In the genomic region with DNA sequence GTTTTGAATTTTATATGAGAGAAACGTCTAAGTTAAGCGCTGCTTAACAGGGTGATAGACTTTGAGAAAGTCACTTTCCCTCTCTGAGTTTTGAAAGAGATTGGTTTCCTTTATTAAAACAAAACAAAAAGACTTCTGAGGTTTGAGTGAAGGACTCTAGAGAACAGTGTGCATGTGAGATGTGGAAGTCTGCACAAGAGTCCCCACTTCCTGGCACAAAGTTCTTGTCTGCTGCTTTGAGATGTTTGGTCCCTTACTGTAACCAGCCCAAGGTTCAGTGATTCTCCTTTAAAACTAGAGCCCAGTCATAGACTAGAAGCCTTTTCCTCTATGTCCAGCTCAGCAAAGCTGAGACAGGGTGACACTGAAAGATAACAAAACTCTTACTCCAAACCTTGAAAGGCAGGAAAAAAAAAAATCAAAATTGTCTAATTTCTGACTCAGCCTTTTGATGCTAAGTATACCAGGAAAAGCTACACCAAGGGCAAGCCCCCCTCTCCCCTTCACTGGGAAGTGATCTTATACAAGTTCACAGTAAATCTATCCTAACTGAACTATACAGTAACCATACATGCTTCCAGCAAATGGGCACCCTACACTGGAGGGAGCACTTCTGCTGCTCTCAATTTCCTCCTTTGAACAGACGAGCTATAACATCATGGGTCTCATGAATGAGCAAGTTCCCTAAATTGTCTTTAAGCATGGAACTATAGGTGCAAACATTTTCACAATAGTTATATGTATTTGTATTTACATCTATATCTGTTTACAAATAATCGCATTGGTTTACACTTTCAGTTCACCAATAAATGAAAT, we compare ENCODE assay signal across 1 cellular context.
TF ChIP-seq lines count a peak whose summit lies in the region.

No MANE protein-coding gene starts in this region.

TF ChIP-seq in GM12878, 131 proteins besides CTCF, POLR2A, EP300 and RAD21:
- TF ChIP-seq, protein P1, sequence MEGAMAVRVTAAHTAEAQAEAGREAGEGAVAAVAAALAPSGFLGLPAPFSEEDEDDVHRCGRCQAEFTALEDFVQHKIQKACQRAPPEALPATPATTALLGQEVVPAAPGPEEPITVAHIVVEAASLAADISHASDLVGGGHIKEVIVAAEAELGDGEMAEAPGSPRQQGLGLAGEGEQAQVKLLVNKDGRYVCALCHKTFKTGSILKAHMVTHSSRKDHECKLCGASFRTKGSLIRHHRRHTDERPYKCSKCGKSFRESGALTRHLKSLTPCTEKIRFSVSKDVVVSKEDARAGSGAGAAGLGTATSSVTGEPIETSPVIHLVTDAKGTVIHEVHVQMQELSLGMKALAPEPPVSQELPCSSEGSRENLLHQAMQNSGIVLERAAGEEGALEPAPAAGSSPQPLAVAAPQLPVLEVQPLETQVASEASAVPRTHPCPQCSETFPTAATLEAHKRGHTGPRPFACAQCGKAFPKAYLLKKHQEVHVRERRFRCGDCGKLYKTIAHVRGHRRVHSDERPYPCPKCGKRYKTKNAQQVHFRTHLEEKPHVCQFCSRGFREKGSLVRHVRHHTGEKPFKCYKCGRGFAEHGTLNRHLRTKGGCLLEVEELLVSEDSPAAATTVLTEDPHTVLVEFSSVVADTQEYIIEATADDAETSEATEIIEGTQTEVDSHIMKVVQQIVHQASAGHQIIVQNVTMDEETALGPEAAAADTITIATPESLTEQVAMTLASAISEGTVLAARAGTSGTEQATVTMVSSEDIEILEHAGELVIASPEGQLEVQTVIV (IDR thresholded peaks at IDR 0.05; ENCODE audit: borderline replicate concordance, partially characterized antibody), result no peak
- TF ChIP-seq TCF12 (IDR thresholded peaks at IDR 0.05; ENCODE audit: low read depth, low read length) (no peak), SPI1 (IDR thresholded peaks at IDR 0.05; ENCODE audit: borderline replicate concordance, insufficient read depth, low read depth, low read length) (no peak), SIN3A (IDR thresholded peaks at IDR 0.05; ENCODE audit: low read depth, low read length) (no peak), FOS (IDR thresholded peaks at IDR 0.05; ENCODE audit: borderline replicate concordance, extremely low read depth, insufficient read length) (no peak), NFYA (IDR thresholded peaks at IDR 0.05; ENCODE audit: borderline replicate concordance, low read depth, low read length) (no peak), FOXK2 (IDR thresholded peaks at IDR 0.05) (no peak), EZH2 (IDR thresholded peaks at IDR 0.05; ENCODE audit: borderline replicate concordance, control insufficient read depth, low read depth, low read length) (no peak), RFX5 (IDR thresholded peaks at IDR 0.05; ENCODE audit: low read depth, low read length) (no peak), CEBPB (IDR thresholded peaks at IDR 0.05; ENCODE audit: borderline replicate concordance in 1 of 2, low read depth in 2 of 2, low read length in 2 of 2) (no peak), SMAD5 (IDR thresholded peaks at IDR 0.05; ENCODE audit: low read depth) (no peak), MTA3 (IDR thresholded peaks at IDR 0.05; ENCODE audit: borderline replicate concordance, low read length) (no peak), MYC (IDR thresholded peaks at IDR 0.05; ENCODE audit: insufficient read depth, insufficient read length, insufficient replicate concordance, low read length, severe bottlenecking) (no peak)
- TF ChIP-seq, protein P2, sequence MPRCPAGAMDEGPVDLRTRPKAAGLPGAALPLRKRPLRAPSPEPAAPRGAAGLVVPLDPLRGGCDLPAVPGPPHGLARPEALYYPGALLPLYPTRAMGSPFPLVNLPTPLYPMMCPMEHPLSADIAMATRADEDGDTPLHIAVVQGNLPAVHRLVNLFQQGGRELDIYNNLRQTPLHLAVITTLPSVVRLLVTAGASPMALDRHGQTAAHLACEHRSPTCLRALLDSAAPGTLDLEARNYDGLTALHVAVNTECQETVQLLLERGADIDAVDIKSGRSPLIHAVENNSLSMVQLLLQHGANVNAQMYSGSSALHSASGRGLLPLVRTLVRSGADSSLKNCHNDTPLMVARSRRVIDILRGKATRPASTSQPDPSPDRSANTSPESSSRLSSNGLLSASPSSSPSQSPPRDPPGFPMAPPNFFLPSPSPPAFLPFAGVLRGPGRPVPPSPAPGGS (IDR thresholded peaks at IDR 0.05; ENCODE audit: borderline replicate concordance, insufficient read depth, low read depth, low read length, poor library complexity, severe bottlenecking), result no peak
- TF ChIP-seq, protein P3, sequence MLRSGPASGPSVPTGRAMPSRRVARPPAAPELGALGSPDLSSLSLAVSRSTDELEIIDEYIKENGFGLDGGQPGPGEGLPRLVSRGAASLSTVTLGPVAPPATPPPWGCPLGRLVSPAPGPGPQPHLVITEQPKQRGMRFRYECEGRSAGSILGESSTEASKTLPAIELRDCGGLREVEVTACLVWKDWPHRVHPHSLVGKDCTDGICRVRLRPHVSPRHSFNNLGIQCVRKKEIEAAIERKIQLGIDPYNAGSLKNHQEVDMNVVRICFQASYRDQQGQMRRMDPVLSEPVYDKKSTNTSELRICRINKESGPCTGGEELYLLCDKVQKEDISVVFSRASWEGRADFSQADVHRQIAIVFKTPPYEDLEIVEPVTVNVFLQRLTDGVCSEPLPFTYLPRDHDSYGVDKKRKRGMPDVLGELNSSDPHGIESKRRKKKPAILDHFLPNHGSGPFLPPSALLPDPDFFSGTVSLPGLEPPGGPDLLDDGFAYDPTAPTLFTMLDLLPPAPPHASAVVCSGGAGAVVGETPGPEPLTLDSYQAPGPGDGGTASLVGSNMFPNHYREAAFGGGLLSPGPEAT (IDR thresholded peaks at IDR 0.05; ENCODE audit: low read depth), result no peak
- TF ChIP-seq, protein P4, sequence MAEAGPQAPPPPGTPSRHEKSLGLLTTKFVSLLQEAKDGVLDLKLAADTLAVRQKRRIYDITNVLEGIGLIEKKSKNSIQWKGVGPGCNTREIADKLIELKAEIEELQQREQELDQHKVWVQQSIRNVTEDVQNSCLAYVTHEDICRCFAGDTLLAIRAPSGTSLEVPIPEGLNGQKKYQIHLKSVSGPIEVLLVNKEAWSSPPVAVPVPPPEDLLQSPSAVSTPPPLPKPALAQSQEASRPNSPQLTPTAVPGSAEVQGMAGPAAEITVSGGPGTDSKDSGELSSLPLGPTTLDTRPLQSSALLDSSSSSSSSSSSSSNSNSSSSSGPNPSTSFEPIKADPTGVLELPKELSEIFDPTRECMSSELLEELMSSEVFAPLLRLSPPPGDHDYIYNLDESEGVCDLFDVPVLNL (IDR thresholded peaks at IDR 0.05; ENCODE audit: low read depth, low read length), result no peak
- TF ChIP-seq, protein P5, sequence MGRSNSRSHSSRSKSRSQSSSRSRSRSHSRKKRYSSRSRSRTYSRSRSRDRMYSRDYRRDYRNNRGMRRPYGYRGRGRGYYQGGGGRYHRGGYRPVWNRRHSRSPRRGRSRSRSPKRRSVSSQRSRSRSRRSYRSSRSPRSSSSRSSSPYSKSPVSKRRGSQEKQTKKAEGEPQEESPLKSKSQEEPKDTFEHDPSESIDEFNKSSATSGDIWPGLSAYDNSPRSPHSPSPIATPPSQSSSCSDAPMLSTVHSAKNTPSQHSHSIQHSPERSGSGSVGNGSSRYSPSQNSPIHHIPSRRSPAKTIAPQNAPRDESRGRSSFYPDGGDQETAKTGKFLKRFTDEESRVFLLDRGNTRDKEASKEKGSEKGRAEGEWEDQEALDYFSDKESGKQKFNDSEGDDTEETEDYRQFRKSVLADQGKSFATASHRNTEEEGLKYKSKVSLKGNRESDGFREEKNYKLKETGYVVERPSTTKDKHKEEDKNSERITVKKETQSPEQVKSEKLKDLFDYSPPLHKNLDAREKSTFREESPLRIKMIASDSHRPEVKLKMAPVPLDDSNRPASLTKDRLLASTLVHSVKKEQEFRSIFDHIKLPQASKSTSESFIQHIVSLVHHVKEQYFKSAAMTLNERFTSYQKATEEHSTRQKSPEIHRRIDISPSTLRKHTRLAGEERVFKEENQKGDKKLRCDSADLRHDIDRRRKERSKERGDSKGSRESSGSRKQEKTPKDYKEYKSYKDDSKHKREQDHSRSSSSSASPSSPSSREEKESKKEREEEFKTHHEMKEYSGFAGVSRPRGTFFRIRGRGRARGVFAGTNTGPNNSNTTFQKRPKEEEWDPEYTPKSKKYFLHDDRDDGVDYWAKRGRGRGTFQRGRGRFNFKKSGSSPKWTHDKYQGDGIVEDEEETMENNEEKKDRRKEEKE (IDR thresholded peaks at IDR 0.05), result no peak
TF ChIP-seq in GM12878: peak in this region for 0.
